8 cellular contexts compared by ENCODE assay signal in the genomic region with DNA sequence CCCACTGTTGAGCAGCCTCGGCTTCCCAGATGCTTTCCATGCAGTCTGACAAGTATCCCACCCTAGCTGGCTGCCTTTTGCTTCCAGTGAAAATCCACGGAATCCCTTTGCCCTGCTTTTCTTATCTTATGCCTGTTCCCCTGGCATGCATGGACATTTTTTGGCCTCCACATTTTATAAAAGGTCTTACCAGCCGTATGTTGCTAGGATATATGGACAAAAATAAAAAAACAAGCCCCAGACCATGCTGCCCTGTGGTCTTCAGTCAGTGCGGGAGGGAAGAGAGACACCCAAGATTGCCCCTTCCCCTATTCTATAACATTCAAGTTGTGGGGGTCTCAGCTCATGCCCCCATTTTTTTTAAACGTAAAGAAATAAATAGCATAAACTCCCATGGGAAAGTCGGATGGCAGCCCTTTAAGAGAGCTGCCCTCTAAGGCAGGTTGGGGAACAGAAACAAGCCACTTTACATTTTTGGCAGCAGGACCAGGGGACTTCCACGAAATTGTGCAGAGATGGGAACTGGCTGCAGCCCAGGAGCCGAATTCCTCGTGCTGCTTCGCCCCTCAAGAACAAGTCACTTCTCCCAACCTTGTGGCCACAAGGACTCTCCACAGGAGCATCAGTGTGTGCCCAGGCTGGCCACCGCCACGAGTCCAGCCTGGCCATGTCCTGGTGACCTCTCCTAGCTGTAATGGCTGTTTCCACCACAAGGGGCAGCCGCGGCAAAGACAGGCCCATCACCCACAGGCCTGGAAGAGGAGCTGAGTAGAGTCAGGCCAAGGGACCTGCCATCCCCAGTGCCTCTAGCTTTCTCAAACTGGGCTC.
DNase-seq lines count a peak whose midpoint lies in the region; ATAC-seq and TF ChIP-seq lines count a peak whose summit lies in the region.

No MANE protein-coding gene starts in this region.

- ATAC-seq in GM21528 (IDR thresholded peaks at IDR 0.05; ENCODE audit: low FRiP score, unreplicated experiment) (peak; percentile 66), HG03565 (IDR thresholded peaks at IDR 0.05; ENCODE audit: unreplicated experiment) (no peak)

- intact Hi-C loops in activated T-helper 1 cell treated with anti-CD3 and anti-CD28 coated beads, Interleukin-12 subunit alpha, Interleukin-12 subunit beta, Interleukin-2, Interleukin-4 antibody, amounts not matched to agents 30 ng/mL and 10 ng/mL and 1 ng/mL, durations not matched to agents 14 hours and 24 hours and 36 hours (cut with micrococcal nuclease), result loop anchor here (5.0 kb wide), 1 partner anchor 91 kb away; no protein-coding TSS in a partner anchor

- H3K27me3 Mint-ChIP-seq in activated T-helper 1 cell treated with anti-CD3 and anti-CD28 coated beads, Interleukin-12 subunit alpha, Interleukin-12 subunit beta, Interleukin-2, Interleukin-4 antibody, amounts not matched to agents 30 ng/mL and 10 ng/mL and 1 ng/mL, durations not matched to agents 14 hours and 24 hours and 36 hours (ENCODE audit: insufficient read depth), result no peaks in the 10 kb centered on the region
- H3K27me3 Mint-ChIP-seq in osteocyte (ENCODE audit: unreplicated experiment), result no peaks in the 10 kb centered on the region

- no peaks in the 10 kb centered on the region for H3K4me1 Mint-ChIP-seq in activated T-helper 1 cell treated with anti-CD3 and anti-CD28 coated beads, Interleukin-12 subunit alpha, Interleukin-12 subunit beta, Interleukin-2, Interleukin-4 antibody, amounts not matched to agents 30 ng/mL and 10 ng/mL and 1 ng/mL, durations not matched to agents 14 hours and 24 hours and 36 hours (ENCODE audit: low read depth)
- H3K4me1 Mint-ChIP-seq in osteocyte (ENCODE audit: unreplicated experiment), result no peaks in the 10 kb centered on the region

- DNase-seq in Caki2 (ENCODE audit: low read depth), result peak; percentile 59
- DNase-seq in NCI-H82 treated with DMSO at 0.1 percent for 48 hours (lab: John Stamatoyannopoulos, UW; ENCODE audit: unreplicated experiment), result peak; percentile 6
- DNase-seq in activated T-helper 1 cell treated with anti-CD3 and anti-CD28 coated beads, Interleukin-12 subunit alpha, Interleukin-12 subunit beta, Interleukin-2, Interleukin-4 antibody, amounts not matched to agents 30 ng/mL and 10 ng/mL and 1 ng/mL, durations not matched to agents 14 hours and 24 hours and 36 hours (ENCODE audit: low spot score), result peak; percentile 11
- DNase-seq in globus pallidus (ENCODE audit: low spot score), result peak; percentile 72
- DNase-seq in osteocyte (ENCODE audit: extremely low spot score, unreplicated experiment), result peak; percentile 85
- DNase-seq in NCI-H2107 (lab: John Stamatoyannopoulos, UW), result no peak

- H3K4me3 Mint-ChIP-seq in activated T-helper 1 cell treated with anti-CD3 and anti-CD28 coated beads, Interleukin-12 subunit alpha, Interleukin-12 subunit beta, Interleukin-2, Interleukin-4 antibody, amounts not matched to agents 30 ng/mL and 10 ng/mL and 1 ng/mL, durations not matched to agents 14 hours and 24 hours and 36 hours, result no peak overlapping the region
- no peak overlapping the region for H3K4me3 Mint-ChIP-seq in osteocyte (ENCODE audit: unreplicated experiment)

- no peaks in the 10 kb centered on the region for H3K9me3 Mint-ChIP-seq in activated T-helper 1 cell treated with anti-CD3 and anti-CD28 coated beads, Interleukin-12 subunit alpha, Interleukin-12 subunit beta, Interleukin-2, Interleukin-4 antibody, amounts not matched to agents 30 ng/mL and 10 ng/mL and 1 ng/mL, durations not matched to agents 14 hours and 24 hours and 36 hours
- H3K9me3 Mint-ChIP-seq in osteocyte (ENCODE audit: unreplicated experiment), result no peaks in the 10 kb centered on the region

- no peak overlapping the region for H3K27ac Mint-ChIP-seq in activated T-helper 1 cell treated with anti-CD3 and anti-CD28 coated beads, Interleukin-12 subunit alpha, Interleukin-12 subunit beta, Interleukin-2, Interleukin-4 antibody, amounts not matched to agents 30 ng/mL and 10 ng/mL and 1 ng/mL, durations not matched to agents 14 hours and 24 hours and 36 hours
- no peak overlapping the region for H3K27ac Mint-ChIP-seq in osteocyte (ENCODE audit: unreplicated experiment)

- no peaks in the 10 kb centered on the region for H3K36me3 Mint-ChIP-seq in activated T-helper 1 cell treated with anti-CD3 and anti-CD28 coated beads, Interleukin-12 subunit alpha, Interleukin-12 subunit beta, Interleukin-2, Interleukin-4 antibody, amounts not matched to agents 30 ng/mL and 10 ng/mL and 1 ng/mL, durations not matched to agents 14 hours and 24 hours and 36 hours (ENCODE audit: low read depth)
- H3K36me3 Mint-ChIP-seq in osteocyte (ENCODE audit: unreplicated experiment), result no peaks in the 10 kb centered on the region

- in situ Hi-C loops in Caki2 (cut with HindIII; ENCODE audit: low pct_unique_long_range_greater_than_20kb, low sequenced_read_pairs), result no loop called here

- TF ChIP-seq CTCF in osteocyte (IDR thresholded peaks at IDR 0.05), result peak; percentile 52
